ENCODE assay signal across 32 cellular contexts in genomic region chr15:25464784-25465183, GRCh38.
"Had no signal": no experiment of that assay in that cellular context is flagged by ENCODE, and none has a peak within 500 bp of the region (broad histone marks: within the 10 kb centered on the region; RNA-seq: fewer than 3 reads in every experiment).

No MANE protein-coding gene starts in this region.

- H3K4me1 Mint-ChIP-seq: activated B cell treated with CpG ODN at 0.5 μM for 24 hours; activated CD8-positive, alpha-beta memory T cell treated with anti-CD3 and anti-CD28 coated beads, Interleukin-2, amount 10 ng/mL, durations not matched to agents 7 days and 5 days; activated naive CD4-positive, alpha-beta T cell treated with anti-CD3 and anti-CD28 coated beads, Interleukin-2, amount 10 ng/mL, durations not matched to agents 7 days and 5 days had no signal

- H3K36me3 ChIP-seq: brain microvascular endothelial cell, colonic mucosa had no signal

- H3K4me3 ChIP-seq: colonic mucosa had no signal

- H3K27ac Mint-ChIP-seq: activated B cell treated with CpG ODN at 0.5 μM for 24 hours; activated CD4-positive, alpha-beta memory T cell treated with anti-CD3 and anti-CD28 coated beads for 36 hours; activated CD8-positive, alpha-beta memory T cell treated with anti-CD3 and anti-CD28 coated beads, Interleukin-2, amount 10 ng/mL, durations not matched to agents 7 days and 5 days; activated naive CD4-positive, alpha-beta T cell treated with anti-CD3 and anti-CD28 coated beads, Interleukin-2, amount 10 ng/mL, durations not matched to agents 7 days and 5 days; activated naive CD8-positive, alpha-beta T cell had no signal

- H3K27ac ChIP-seq: brain microvascular endothelial cell, colonic mucosa, VCaP had no signal

- H3K4me3 Mint-ChIP-seq: activated B cell treated with CpG ODN at 0.5 μM for 24 hours; activated CD4-positive, alpha-beta memory T cell treated with anti-CD3 and anti-CD28 coated beads for 36 hours; activated CD8-positive, alpha-beta memory T cell treated with anti-CD3 and anti-CD28 coated beads, Interleukin-2, amount 10 ng/mL, durations not matched to agents 7 days and 5 days; activated naive CD4-positive, alpha-beta T cell treated with anti-CD3 and anti-CD28 coated beads, Interleukin-2, amount 10 ng/mL, durations not matched to agents 7 days and 5 days; activated naive CD8-positive, alpha-beta T cell had no signal

- H3K4me1 ChIP-seq: colonic mucosa had no signal

- ATAC-seq: activated CD8-positive, alpha-beta memory T cell treated with anti-CD3 and anti-CD28 coated beads, Interleukin-2, amount 10 ng/mL, durations not matched to agents 7 days and 5 days had no signal

- H3K27me3 ChIP-seq: brain microvascular endothelial cell, colonic mucosa had no signal

- DNase-seq: activated B cell treated with CpG ODN at 0.5 μM for 24 hours; activated CD4-positive, alpha-beta memory T cell treated with anti-CD3 and anti-CD28 coated beads for 36 hours; activated CD4-positive, alpha-beta T cell treated with anti-CD3 and anti-CD28 coated beads for 4 hours; activated CD4-positive, alpha-beta T cell treated with anti-CD3 and anti-CD28 coated beads, Interleukin-2, amount 50 U/mL, for 1 hour; activated CD4-positive, CD25-positive, alpha-beta regulatory T cell treated with anti-CD3 and anti-CD28 coated beads, Interleukin-2, amount 50 U/mL, for 72 hours; activated CD8-positive, alpha-beta memory T cell treated with anti-CD3 and anti-CD28 coated beads, Interleukin-2, amount 10 ng/mL, durations not matched to agents 7 days and 5 days; activated CD8-positive, alpha-beta memory T cell treated with anti-CD3 and anti-CD28 coated beads, Interleukin-2, amount 50 U/mL, for 48 hours; activated effector memory CD4-positive, alpha-beta T cell treated with Interleukin-2 at 50 U/mL for 16 hours; activated naive CD4-positive, alpha-beta T cell treated with anti-CD3 and anti-CD28 coated beads, Interleukin-2, amount 10 ng/mL, durations not matched to agents 7 days and 5 days; activated T-cell treated with anti-CD3 and anti-CD28 coated beads, Interleukin-2, amount 50 U/mL, for 48 hours; amniotic stem cell; aorta; brain microvascular endothelial cell; central memory CD4-positive, alpha-beta T cell; colonic mucosa; NCI-H1048; NCI-H1105 treated with DMSO at 0.1 percent for 48 hours; NCI-H1436; NCI-H1694; NCI-H2029; NCI-H2171 treated with DMSO at 0.1 percent for 48 hours; NCI-H2227 treated with DMSO at 0.1 percent for 48 hours; NCI-H446; NCI-H510A treated with DMSO at 0.1 percent for 48 hours; NCI-H526 treated with DMSO at 0.1 percent for 48 hours; Right ventricle myocardium superior; SW 1271; T-helper 1 cell; T-helper 2 cell; T-helper 9 cell had no signal

- H3K9me3 Mint-ChIP-seq: activated CD4-positive, alpha-beta memory T cell treated with anti-CD3 and anti-CD28 coated beads for 36 hours; activated naive CD4-positive, alpha-beta T cell treated with anti-CD3 and anti-CD28 coated beads, Interleukin-2, amount 10 ng/mL, durations not matched to agents 7 days and 5 days had no signal

- H3K36me3 Mint-ChIP-seq: activated CD4-positive, alpha-beta memory T cell treated with anti-CD3 and anti-CD28 coated beads for 36 hours; activated CD8-positive, alpha-beta memory T cell treated with anti-CD3 and anti-CD28 coated beads, Interleukin-2, amount 10 ng/mL, durations not matched to agents 7 days and 5 days; activated naive CD4-positive, alpha-beta T cell treated with anti-CD3 and anti-CD28 coated beads, Interleukin-2, amount 10 ng/mL, durations not matched to agents 7 days and 5 days had no signal

- H3K27me3 Mint-ChIP-seq: activated B cell treated with CpG ODN at 0.5 μM for 24 hours; activated CD8-positive, alpha-beta memory T cell treated with anti-CD3 and anti-CD28 coated beads, Interleukin-2, amount 10 ng/mL, durations not matched to agents 7 days and 5 days; activated naive CD4-positive, alpha-beta T cell treated with anti-CD3 and anti-CD28 coated beads, Interleukin-2, amount 10 ng/mL, durations not matched to agents 7 days and 5 days had no signal
